Comparison of ENCODE assay signal across 27 cellular contexts in genomic region chr19:998064-998463, GRCh38. TPM values are rescaled to one million over a fixed set of nuclear protein-coding genes. Genes with fewer than 3 reads are reported as not detected.
"Had no signal": no experiment of that assay in that cellular context is flagged by ENCODE, and none has a peak within 500 bp of the region (broad histone marks: within the 10 kb centered on the region; RNA-seq: fewer than 3 reads in every experiment).

No MANE protein-coding gene starts in this region.

- H3K4me3 ChIP-seq: left ventricle myocardium inferior, skin epidermis, thyroid gland had no signal

- H3K4me3 Mint-ChIP-seq: activated CD4-positive, alpha-beta T cell treated with anti-CD3 and anti-CD28 coated beads, Interleukin-2, amount 10 ng/mL, durations not matched to agents 7 days and 5 days; activated T-cell treated with anti-CD3 and anti-CD28 coated beads, Interleukin-2, amount 50 U/mL, for 24 hours; activated T-helper 17 cell treated with anti-CD3 and anti-CD28 coated beads, Interleukin-2, amount 50 U/mL, for 72 hours; stimulated activated naive CD8-positive, alpha-beta T cell treated with anti-CD3 and anti-CD28 coated beads, Interleukin-15, Interleukin-2, amounts not matched to agents 100 ng/mL and 50 ng/mL, for 24 hours had no signal

- ATAC-seq: activated naive CD4-positive, alpha-beta T cell treated with anti-CD3 and anti-CD28 coated beads, Interleukin-2, amount 50 U/mL, for 72 hours; activated T-helper 17 cell treated with anti-CD3 and anti-CD28 coated beads, Interleukin-2, amount 50 U/mL, for 72 hours; esophagus mucosa; natural killer cell had no signal

- H3K9me3 ChIP-seq: left ventricle myocardium inferior, thyroid gland had no signal

- H3K27ac Mint-ChIP-seq: activated CD4-positive, alpha-beta T cell treated with anti-CD3 and anti-CD28 coated beads, Interleukin-2, amount 10 ng/mL, durations not matched to agents 7 days and 5 days; activated naive CD4-positive, alpha-beta T cell treated with anti-CD3 and anti-CD28 coated beads, Interleukin-2, amount 50 U/mL, for 72 hours; activated T-helper 17 cell treated with anti-CD3 and anti-CD28 coated beads, Interleukin-2, amount 50 U/mL, for 72 hours; natural killer cell; stimulated activated naive CD8-positive, alpha-beta T cell treated with anti-CD3 and anti-CD28 coated beads, Interleukin-15, Interleukin-2, amounts not matched to agents 100 ng/mL and 50 ng/mL, for 24 hours had no signal

- H3K27ac ChIP-seq: left ventricle myocardium inferior, skin epidermis, thyroid gland, WERI-Rb-1 had no signal

- H3K27me3 ChIP-seq: thyroid gland had no signal

- DNase-seq: activated CD4-positive, alpha-beta T cell treated with anti-CD3 and anti-CD28 coated beads, Interleukin-2, amount 10 ng/mL, durations not matched to agents 7 days and 5 days; activated CD4-positive, CD25-positive, alpha-beta regulatory T cell treated with anti-CD3 and anti-CD28 coated beads, Interleukin-2, amount 50 U/mL, for 72 hours; activated CD8-positive, alpha-beta memory T cell treated with anti-CD3 and anti-CD28 coated beads, Interleukin-2, amount 50 U/mL, for 4 hours; activated T-cell treated with anti-CD3 and anti-CD28 coated beads, Interleukin-2, amount 50 U/mL, for 24 hours; aorta; central memory CD4-positive, alpha-beta T cell; effector memory CD4-positive, alpha-beta T cell; foreskin melanocyte; left ventricle myocardium inferior; mammary epithelial cell; midbrain; natural killer cell; occipital lobe; stimulated activated CD4-positive, alpha-beta T cell treated with anti-CD3 and anti-CD28 coated beads, Interleukin-1b, Interleukin-23, amount 100 ng/mL, for 48 hours; substantia nigra; thyroid gland; WERI-Rb-1 had no signal

- H3K9me3 Mint-ChIP-seq: activated CD4-positive, alpha-beta T cell treated with anti-CD3 and anti-CD28 coated beads, Interleukin-2, amount 10 ng/mL, durations not matched to agents 7 days and 5 days; activated naive CD4-positive, alpha-beta T cell treated with anti-CD3 and anti-CD28 coated beads, Interleukin-2, amount 50 U/mL, for 72 hours; activated T-cell treated with anti-CD3 and anti-CD28 coated beads, Interleukin-2, amount 50 U/mL, for 24 hours; activated T-helper 17 cell treated with anti-CD3 and anti-CD28 coated beads, Interleukin-2, amount 50 U/mL, for 72 hours; natural killer cell; stimulated activated naive CD8-positive, alpha-beta T cell treated with anti-CD3 and anti-CD28 coated beads, Interleukin-15, Interleukin-2, amounts not matched to agents 100 ng/mL and 50 ng/mL, for 24 hours had no signal

- H3K36me3 Mint-ChIP-seq: activated naive CD4-positive, alpha-beta T cell treated with anti-CD3 and anti-CD28 coated beads, Interleukin-2, amount 50 U/mL, for 72 hours; natural killer cell had no signal

- FAIRE-seq: colon, TTC549 had no signal

RNA-seq across cellular contexts. Expression of gene GRIN3B, which starts 2.2 kb away (rescaled TPM):
- total RNA-seq: activated CD4-positive, alpha-beta T cell treated with anti-CD3 and anti-CD28 coated beads, Interleukin-2, amount 10 ng/mL, durations not matched to agents 7 days and 5 days; esophagus mucosa; left ventricle myocardium inferior; occipital lobe; ureter had no signal
- polyA plus RNA-seq: aorta had no signal

RNA-seq across cellular contexts. Expression of gene RNU6-2, which starts 23.3 kb away (rescaled TPM):
- total RNA-seq: activated CD4-positive, alpha-beta T cell treated with anti-CD3 and anti-CD28 coated beads, Interleukin-2, amount 10 ng/mL, durations not matched to agents 7 days and 5 days; activated naive CD4-positive, alpha-beta T cell treated with anti-CD3 and anti-CD28 coated beads, Interleukin-2, amount 50 U/mL, for 72 hours; activated T-helper 17 cell treated with anti-CD3 and anti-CD28 coated beads, Interleukin-2, amount 50 U/mL, for 72 hours; aorta; dermis microvascular lymphatic vessel endothelial cell; esophagus mucosa; left ventricle myocardium inferior; mammary epithelial cell; natural killer cell; occipital lobe; thyroid gland; ureter had no signal
- polyA plus RNA-seq: adipose tissue, aorta, mammary epithelial cell had no signal
